8 cellular contexts compared by ENCODE assay signal in genomic region chr17:81399481-81400153, GRCh38. TPM values are rescaled to one million over a fixed set of nuclear protein-coding genes. Genes with fewer than 3 reads are reported as not detected.
DNase-seq lines count a peak whose midpoint lies in the region; ATAC-seq and TF ChIP-seq lines count a peak whose summit lies in the region.

No MANE protein-coding gene starts in this region.

- no peaks in the 10 kb centered on the region for H3K36me3 ChIP-seq in ES-I3 (ENCODE audit: insufficient read depth, low read length)
- H3K36me3 ChIP-seq in Peyer's patch = no peaks in the 10 kb centered on the region
- H3K36me3 ChIP-seq in prostate gland = no peaks in the 10 kb centered on the region

- H3K9me3 ChIP-seq in ES-I3 (ENCODE audit: control insufficient read depth, insufficient read depth, low read length) = no peaks in the 10 kb centered on the region
- H3K9me3 ChIP-seq in Peyer's patch = peaks cover 0 to 5% (median 0%) of the 10 kb centered on the region in 4 donors
- no peaks in the 10 kb centered on the region for H3K9me3 ChIP-seq in prostate gland

- intact Hi-C loops in prostate gland (cut with DNase I) = loop anchor here (2.0 to 5.0 kb wide), 3 partner anchors 73 to 113 kb away; partner anchors contain the start of genes ACTG1 and SLC38A10

- H3K27ac ChIP-seq in Peyer's patch (peak overlapping the region; percentile 74 to 95 (median 90)), prostate gland (peak overlapping the region; percentile 86 to 99)

- H3K27me3 ChIP-seq in Peyer's patch (no peaks in the 10 kb centered on the region), prostate gland (replicated peaks; ENCODE audit: insufficient read depth) (no peaks in the 10 kb centered on the region)

- TF ChIP-seq CTCF in Peyer's patch (IDR thresholded peaks at IDR 0.05) = peak in 1 of 6 experiments; percentile 2
- no peak for TF ChIP-seq CTCF in fibroblast of pulmonary artery (IDR thresholded peaks at IDR 0.05; ENCODE audit: low read length, missing control alignments)
- no peak for TF ChIP-seq CTCF in prostate gland (IDR thresholded peaks at IDR 0.05)

- WGBS in prostate gland = under 1% methylated on average over 85 of the region's 95 CpGs

- H3K4me3 ChIP-seq in Peyer's patch (peak overlapping the region; percentile 58 to 91 (median 72)), fibroblast of pulmonary artery (replicated peaks; ENCODE audit: low read depth, low read length) (peak overlapping the region; percentile 60), prostate gland (peak overlapping the region; percentile 74)

- ATAC-seq in HG03097 (IDR thresholded peaks at IDR 0.05; ENCODE audit: low FRiP score, unreplicated experiment) = no peak
- no peak for ATAC-seq in GM21381 (IDR thresholded peaks at IDR 0.05; ENCODE audit: unreplicated experiment)
- ATAC-seq in GM21576 (IDR thresholded peaks at IDR 0.05; ENCODE audit: unreplicated experiment) = no peak

- H3K4me1 ChIP-seq in ES-I3 (ENCODE audit: insufficient read depth, low read length) = peaks cover 18% of the 10 kb centered on the region
- peaks cover 4 to 45% (median 25%) of the 10 kb centered on the region in 4 donors for H3K4me1 ChIP-seq in Peyer's patch
- peaks cover 13% of the 10 kb centered on the region for H3K4me1 ChIP-seq in prostate gland (replicated peaks)

- peak in 1 of 3 donors; percentile 73 for DNase-seq in Peyer's patch
- DNase-seq in fibroblast of pulmonary artery (ENCODE audit: low read depth) = no peak
- no peak for DNase-seq in prostate gland (ENCODE audit: low spot score)
- no peak for DNase-seq in A172 (ENCODE audit: low spot score)

- TF ChIP-seq POLR2A in Peyer's patch (IDR thresholded peaks at IDR 0.05) (no peak), prostate gland (IDR thresholded peaks at IDR 0.05) (no peak)

- H3K9ac ChIP-seq in ES-I3 (ENCODE audit: low read depth, low read length) = peak overlapping the region; percentile 70; the same call in 1 of the 2 replicates

RNA-seq across cellular contexts. Expression of gene BAHCC1, which starts 4.4 kb away (rescaled TPM):
- total RNA-seq in Peyer's patch = 10 to 100 TPM; 11.6 to 43.0 (median 23.9) TPM
- 10 to 100 TPM; 11.4 to 28.9 TPM for total RNA-seq in prostate gland
- total RNA-seq in A172 (2014; rRNA removed; shearing (Covaris generic)) = 0.95 and 2.0 TPM in 2 replicates
